Comparison of ENCODE assay signal across 1 cellular context in the genomic region with DNA sequence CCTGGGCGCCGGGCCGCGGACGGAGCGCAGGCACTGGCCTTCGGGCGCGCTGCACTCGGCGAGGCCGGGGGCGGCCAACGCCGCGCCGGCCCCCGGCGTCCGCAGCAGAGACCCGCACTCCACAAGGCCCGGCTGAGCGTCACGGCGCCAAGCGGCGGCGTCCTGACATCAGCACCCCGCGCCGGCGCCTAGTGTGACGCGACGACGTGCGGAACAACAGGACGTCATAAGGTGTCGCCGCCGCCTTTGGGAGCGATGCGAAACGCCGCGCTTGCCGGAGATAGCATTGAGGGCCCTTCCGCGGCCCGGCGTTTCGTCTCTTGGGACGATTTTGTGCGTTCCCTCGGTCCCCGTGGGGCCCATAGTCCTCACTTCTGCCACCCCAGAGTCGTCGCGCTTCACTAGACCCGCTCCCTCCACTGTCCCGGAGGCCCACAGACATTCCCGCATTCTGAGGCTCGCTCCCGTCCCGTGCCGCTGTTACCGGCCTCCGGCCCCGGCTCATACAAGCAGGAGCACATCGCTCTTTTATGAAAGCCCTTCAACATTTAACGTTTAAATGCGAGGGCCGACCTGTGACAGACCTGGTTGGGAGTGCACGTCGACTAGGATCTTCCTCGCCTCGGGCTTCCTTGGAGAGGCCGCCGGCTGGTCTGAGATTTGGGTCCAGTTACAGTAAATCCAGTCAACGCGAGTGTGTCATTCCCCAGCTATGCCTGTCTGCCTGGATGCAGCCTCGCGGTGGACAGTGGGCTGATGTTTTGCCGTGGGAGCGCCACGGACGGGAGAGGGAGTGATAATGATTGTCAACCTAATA.
TF ChIP-seq lines count a peak whose summit lies in the region.

A gene (minus strand): TSS at position 143 of the 817 bp plus-strand sequence. CDS start 306 bp downstream, outside the sequence.

TF ChIP-seq in GM23338, 12 proteins besides CTCF, POLR2A, EP300 and RAD21 (continued from another document):
- TF ChIP-seq, protein P1, sequence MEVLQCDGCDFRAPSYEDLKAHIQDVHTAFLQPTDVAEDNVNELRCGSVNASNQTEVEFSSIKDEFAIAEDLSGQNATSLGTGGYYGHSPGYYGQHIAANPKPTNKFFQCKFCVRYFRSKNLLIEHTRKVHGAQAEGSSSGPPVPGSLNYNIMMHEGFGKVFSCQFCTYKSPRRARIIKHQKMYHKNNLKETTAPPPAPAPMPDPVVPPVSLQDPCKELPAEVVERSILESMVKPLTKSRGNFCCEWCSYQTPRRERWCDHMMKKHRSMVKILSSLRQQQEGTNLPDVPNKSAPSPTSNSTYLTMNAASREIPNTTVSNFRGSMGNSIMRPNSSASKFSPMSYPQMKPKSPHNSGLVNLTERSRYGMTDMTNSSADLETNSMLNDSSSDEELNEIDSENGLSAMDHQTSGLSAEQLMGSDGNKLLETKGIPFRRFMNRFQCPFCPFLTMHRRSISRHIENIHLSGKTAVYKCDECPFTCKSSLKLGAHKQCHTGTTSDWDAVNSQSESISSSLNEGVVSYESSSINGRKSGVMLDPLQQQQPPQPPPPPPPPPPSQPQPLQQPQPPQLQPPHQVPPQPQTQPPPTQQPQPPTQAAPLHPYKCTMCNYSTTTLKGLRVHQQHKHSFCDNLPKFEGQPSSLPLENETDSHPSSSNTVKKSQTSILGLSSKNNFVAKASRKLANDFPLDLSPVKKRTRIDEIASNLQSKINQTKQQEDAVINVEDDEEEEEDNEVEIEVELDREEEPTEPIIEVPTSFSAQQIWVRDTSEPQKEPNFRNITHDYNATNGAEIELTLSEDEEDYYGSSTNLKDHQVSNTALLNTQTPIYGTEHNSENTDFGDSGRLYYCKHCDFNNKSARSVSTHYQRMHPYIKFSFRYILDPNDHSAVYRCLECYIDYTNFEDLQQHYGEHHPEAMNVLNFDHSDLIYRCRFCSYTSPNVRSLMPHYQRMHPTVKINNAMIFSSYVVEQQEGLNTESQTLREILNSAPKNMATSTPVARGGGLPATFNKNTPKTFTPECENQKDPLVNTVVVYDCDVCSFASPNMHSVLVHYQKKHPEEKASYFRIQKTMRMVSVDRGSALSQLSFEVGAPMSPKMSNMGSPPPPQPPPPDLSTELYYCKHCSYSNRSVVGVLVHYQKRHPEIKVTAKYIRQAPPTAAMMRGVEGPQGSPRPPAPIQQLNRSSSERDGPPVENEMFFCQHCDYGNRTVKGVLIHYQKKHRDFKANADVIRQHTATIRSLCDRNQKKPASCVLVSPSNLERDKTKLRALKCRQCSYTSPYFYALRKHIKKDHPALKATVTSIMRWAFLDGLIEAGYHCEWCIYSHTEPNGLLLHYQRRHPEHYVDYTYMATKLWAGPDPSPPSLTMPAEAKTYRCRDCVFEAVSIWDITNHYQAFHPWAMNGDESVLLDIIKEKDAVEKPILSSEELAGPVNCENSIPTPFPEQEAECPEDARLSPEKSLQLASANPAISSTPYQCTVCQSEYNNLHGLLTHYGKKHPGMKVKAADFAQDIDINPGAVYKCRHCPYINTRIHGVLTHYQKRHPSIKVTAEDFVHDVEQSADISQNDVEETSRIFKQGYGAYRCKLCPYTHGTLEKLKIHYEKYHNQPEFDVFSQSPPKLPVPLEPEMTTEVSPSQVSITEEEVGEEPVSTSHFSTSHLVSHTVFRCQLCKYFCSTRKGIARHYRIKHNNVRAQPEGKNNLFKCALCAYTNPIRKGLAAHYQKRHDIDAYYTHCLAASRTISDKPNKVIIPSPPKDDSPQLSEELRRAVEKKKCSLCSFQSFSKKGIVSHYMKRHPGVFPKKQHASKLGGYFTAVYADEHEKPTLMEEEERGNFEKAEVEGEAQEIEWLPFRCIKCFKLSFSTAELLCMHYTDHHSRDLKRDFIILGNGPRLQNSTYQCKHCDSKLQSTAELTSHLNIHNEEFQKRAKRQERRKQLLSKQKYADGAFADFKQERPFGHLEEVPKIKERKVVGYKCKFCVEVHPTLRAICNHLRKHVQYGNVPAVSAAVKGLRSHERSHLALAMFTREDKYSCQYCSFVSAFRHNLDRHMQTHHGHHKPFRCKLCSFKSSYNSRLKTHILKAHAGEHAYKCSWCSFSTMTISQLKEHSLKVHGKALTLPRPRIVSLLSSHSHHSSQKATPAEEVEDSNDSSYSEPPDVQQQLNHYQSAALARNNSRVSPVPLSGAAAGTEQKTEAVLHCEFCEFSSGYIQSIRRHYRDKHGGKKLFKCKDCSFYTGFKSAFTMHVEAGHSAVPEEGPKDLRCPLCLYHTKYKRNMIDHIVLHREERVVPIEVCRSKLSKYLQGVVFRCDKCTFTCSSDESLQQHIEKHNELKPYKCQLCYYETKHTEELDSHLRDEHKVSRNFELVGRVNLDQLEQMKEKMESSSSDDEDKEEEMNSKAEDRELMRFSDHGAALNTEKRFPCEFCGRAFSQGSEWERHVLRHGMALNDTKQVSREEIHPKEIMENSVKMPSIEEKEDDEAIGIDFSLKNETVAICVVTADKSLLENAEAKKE (CRISPR knock-in tag; IDR thresholded peaks at IDR 0.05), result no peak
- TF ChIP-seq ZNF114 (CRISPR knock-in tag; IDR thresholded peaks at IDR 0.05) (no peak), STAT1 (IDR thresholded peaks at IDR 0.05; ENCODE audit: unreplicated experiment) (no peak), EZH2phosphoT487 (IDR thresholded peaks at IDR 0.05; ENCODE audit: unreplicated experiment) (no peak), EZH2 (IDR thresholded peaks at IDR 0.05; ENCODE audit: low read depth, unreplicated experiment) (no peak)
- TF ChIP-seq, protein P2, sequence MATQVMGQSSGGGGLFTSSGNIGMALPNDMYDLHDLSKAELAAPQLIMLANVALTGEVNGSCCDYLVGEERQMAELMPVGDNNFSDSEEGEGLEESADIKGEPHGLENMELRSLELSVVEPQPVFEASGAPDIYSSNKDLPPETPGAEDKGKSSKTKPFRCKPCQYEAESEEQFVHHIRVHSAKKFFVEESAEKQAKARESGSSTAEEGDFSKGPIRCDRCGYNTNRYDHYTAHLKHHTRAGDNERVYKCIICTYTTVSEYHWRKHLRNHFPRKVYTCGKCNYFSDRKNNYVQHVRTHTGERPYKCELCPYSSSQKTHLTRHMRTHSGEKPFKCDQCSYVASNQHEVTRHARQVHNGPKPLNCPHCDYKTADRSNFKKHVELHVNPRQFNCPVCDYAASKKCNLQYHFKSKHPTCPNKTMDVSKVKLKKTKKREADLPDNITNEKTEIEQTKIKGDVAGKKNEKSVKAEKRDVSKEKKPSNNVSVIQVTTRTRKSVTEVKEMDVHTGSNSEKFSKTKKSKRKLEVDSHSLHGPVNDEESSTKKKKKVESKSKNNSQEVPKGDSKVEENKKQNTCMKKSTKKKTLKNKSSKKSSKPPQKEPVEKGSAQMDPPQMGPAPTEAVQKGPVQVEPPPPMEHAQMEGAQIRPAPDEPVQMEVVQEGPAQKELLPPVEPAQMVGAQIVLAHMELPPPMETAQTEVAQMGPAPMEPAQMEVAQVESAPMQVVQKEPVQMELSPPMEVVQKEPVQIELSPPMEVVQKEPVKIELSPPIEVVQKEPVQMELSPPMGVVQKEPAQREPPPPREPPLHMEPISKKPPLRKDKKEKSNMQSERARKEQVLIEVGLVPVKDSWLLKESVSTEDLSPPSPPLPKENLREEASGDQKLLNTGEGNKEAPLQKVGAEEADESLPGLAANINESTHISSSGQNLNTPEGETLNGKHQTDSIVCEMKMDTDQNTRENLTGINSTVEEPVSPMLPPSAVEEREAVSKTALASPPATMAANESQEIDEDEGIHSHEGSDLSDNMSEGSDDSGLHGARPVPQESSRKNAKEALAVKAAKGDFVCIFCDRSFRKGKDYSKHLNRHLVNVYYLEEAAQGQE (IDR thresholded peaks at IDR 0.05; ENCODE audit: unreplicated experiment), result no peak
